In the genomic region with DNA sequence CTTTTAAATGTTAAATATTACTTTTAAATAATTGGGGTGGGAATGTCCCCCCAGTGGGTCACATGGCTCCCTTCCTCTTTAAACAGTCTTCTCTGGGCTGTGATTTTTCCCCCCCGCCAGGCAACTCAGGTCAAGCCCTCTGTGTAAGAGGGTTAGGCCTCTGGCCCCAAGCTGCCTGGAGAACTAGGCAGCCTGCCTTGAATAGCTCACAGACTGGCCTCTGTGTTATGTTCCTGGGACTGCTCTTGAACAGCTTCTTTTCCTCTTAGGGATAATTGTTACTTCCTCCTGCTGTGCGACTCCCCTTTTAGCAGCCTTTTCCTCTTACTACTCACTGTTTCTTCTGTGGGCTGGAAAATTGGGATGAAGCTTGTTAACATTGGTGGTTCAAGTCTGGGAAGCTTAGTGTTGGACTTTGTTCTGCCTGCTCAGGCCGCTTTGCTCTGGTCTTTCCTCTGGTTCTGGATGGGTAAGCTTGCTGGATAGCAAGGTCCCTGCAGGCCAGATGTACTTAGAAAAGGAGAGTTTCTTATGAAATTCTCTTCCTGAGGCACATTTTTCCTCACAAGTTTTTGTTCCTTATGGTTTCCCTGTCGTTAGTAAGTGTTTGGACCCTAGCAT, we compare ENCODE assay signal across 11 cellular contexts. TPM values are rescaled to one million over a fixed set of nuclear protein-coding genes. Genes with fewer than 3 reads are reported as not detected.
DNase-seq lines count a peak whose midpoint lies in the region; ATAC-seq and TF ChIP-seq lines count a peak whose summit lies in the region.
"Had no signal": no experiment of that assay in that cellular context is flagged by ENCODE, and none has a peak within 500 bp of the region (broad histone marks: within the 10 kb centered on the region; RNA-seq: fewer than 3 reads in every experiment).

No MANE protein-coding gene starts in this region.

- CTCF ChIA-PET in CD8-positive, alpha-beta T cell (lab: Charles Lee): interaction anchor here (0.7 to 8.0 kb wide), 8 partner anchors 8 to 284 kb away, joined by 3 to 163 read pairs (median 4); partner anchors contain the start of gene DCAF1

- H3K4me1 ChIP-seq in CD8-positive, alpha-beta T cell (ENCODE audit: insufficient read depth, low read length): peaks cover 70% of the 10 kb centered on the region

- no peaks in the 10 kb centered on the region for H3K27me3 ChIP-seq in CD8-positive, alpha-beta T cell (ENCODE audit: insufficient read depth, low read length)
- H3K27me3 ChIP-seq: heart left ventricle, SJCRH30 had no signal

- no peaks in the 10 kb centered on the region for H3K27me3 Mint-ChIP-seq in CD8-positive, alpha-beta T cell (ENCODE audit: low read depth)
- H3K27me3 Mint-ChIP-seq in neural crest cell (ENCODE audit: low read depth): peaks cover 2% of the 10 kb centered on the region

- H3K36me3 ChIP-seq in CD8-positive, alpha-beta T cell (ENCODE audit: insufficient read depth, low read length): peaks cover 7% of the 10 kb centered on the region
- H3K36me3 ChIP-seq: SJCRH30 had no signal

- no peaks in the 10 kb centered on the region for H3K9me3 Mint-ChIP-seq in CD8-positive, alpha-beta T cell
- no peaks in the 10 kb centered on the region for H3K9me3 Mint-ChIP-seq in neural crest cell

- TF ChIP-seq CTCF in CD8-positive, alpha-beta T cell (IDR thresholded peaks at IDR 0.05): no peak
- no peak for TF ChIP-seq CTCF in choroid plexus epithelial cell (conservative IDR thresholded peaks at IDR 0.05; ENCODE audit: low read depth, low read length)
- no peak for TF ChIP-seq CTCF in neural crest cell (conservative IDR thresholded peaks at IDR 0.05)

- no peak for ATAC-seq in CD8-positive, alpha-beta T cell
- ATAC-seq in HG03342 (IDR thresholded peaks at IDR 0.05; ENCODE audit: unreplicated experiment): no peak
- ATAC-seq: heart left ventricle had no signal

- POLR2A ChIA-PET in CD8-positive, alpha-beta T cell (lab: Charles Lee): interaction anchor here (0.9 to 5.4 kb wide), 6 partner anchors 8 to 288 kb away, joined by 3 to 47 read pairs (median 4); partner anchors contain the start of genes DCAF1, MANF and RAD54L2

- no peak for DNase-seq in CD8-positive, alpha-beta T cell
- DNase-seq in NCI-H69 (lab: John Stamatoyannopoulos, UW) (peak; percentile 18), choroid plexus epithelial cell (ENCODE audit: low read depth) (peak; percentile 7), neural crest cell (ENCODE audit: low read depth, low spot score) (no peak), DMS53 treated with DMSO at 0.1 percent for 48 hours (lab: John Stamatoyannopoulos, UW; ENCODE audit: unreplicated experiment) (no peak), NCI-H510A treated with DMSO at 0.1 percent for 48 hours (lab: John Stamatoyannopoulos, UW) (no peak)
- DNase-seq in stimulated activated CD4-positive, alpha-beta T cell treated with anti-CD3 and anti-CD28 coated beads, Interleukin-4, amount 100 ng/mL, for 1 hour: no peak
- DNase-seq: IMR-90, SJCRH30 had no signal

- H3K27ac Mint-ChIP-seq in CD8-positive, alpha-beta T cell: no peak overlapping the region
- peak overlapping the region; percentile 40 for H3K27ac Mint-ChIP-seq in neural crest cell (ENCODE audit: unreplicated experiment)

- H3K36me3 Mint-ChIP-seq in CD8-positive, alpha-beta T cell: peaks cover 37% of the 10 kb centered on the region
- H3K36me3 Mint-ChIP-seq in neural crest cell (ENCODE audit: low read depth): peaks cover 6% of the 10 kb centered on the region

- H3K27ac ChIP-seq in CD8-positive, alpha-beta T cell (ENCODE audit: low read depth, low read length): no peak overlapping the region
- H3K27ac ChIP-seq: SJCRH30 had no signal

- intact Hi-C loops in CD8-positive, alpha-beta T cell (cut with DNase I, micrococcal nuclease): loop anchor here (5.0 to 10.0 kb wide), 4 partner anchors 701 to 1308 kb away; partner anchors contain the start of gene CACNA2D2 (in 1 of the 2)

- H3K9me3 ChIP-seq in CD8-positive, alpha-beta T cell (ENCODE audit: low read length): no peaks in the 10 kb centered on the region
- H3K9me3 ChIP-seq: heart left ventricle, SJCRH30 had no signal

- H3K4me3 Mint-ChIP-seq in CD8-positive, alpha-beta T cell: peak overlapping the region; percentile 64
- H3K4me3 Mint-ChIP-seq in neural crest cell: peak overlapping the region; percentile 86

- H3K4me1 Mint-ChIP-seq in CD8-positive, alpha-beta T cell (ENCODE audit: low read depth): peaks cover 82% of the 10 kb centered on the region
- H3K4me1 Mint-ChIP-seq in neural crest cell: peaks cover 42% of the 10 kb centered on the region

- H3K4me3 ChIP-seq in CD8-positive, alpha-beta T cell (ENCODE audit: low read depth, low read length): no peak overlapping the region
- H3K4me3 ChIP-seq in choroid plexus epithelial cell (ENCODE audit: low read depth, low read length): no peak overlapping the region
- H3K4me3 ChIP-seq: SJCRH30 had no signal

RNA-seq across cellular contexts. Expression of gene TEX264, which starts 2.2 kb away (rescaled TPM):
- total RNA-seq in CD8-positive, alpha-beta T cell: 10 to 100 TPM; 18.7 to 21.0 TPM
- 20.8 and 23.2 TPM in 2 replicates for total RNA-seq in neural crest cell

RNA-seq across cellular contexts. Expression of gene GRM2, which starts 33.6 kb away (rescaled TPM):
- total RNA-seq in CD8-positive, alpha-beta T cell: 1 to 10 TPM; 3.9 to 5.4 TPM
- total RNA-seq in neural crest cell: 6.6 and 8.3 TPM in 2 replicates

Comparison
In these comparisons a context has a peak if more than half of its experiments do, and no peak if none do; other contexts are left out.
1. DNase-seq: peak in NCI-H69 (single experiment) and choroid plexus epithelial cell (single experiment); none in CD8-positive, alpha-beta T cell (0 of 7), neural crest cell (single experiment), stimulated activated CD4-positive, alpha-beta T cell treated with anti-CD3 and anti-CD28 coated beads, Interleukin-4, amount 100 ng/mL, for 1 hour (single experiment), DMS53 treated with DMSO at 0.1 percent for 48 hours (single experiment) and NCI-H510A treated with DMSO at 0.1 percent for 48 hours (single experiment).